18 cellular contexts compared by ENCODE assay signal in the genomic region with DNA sequence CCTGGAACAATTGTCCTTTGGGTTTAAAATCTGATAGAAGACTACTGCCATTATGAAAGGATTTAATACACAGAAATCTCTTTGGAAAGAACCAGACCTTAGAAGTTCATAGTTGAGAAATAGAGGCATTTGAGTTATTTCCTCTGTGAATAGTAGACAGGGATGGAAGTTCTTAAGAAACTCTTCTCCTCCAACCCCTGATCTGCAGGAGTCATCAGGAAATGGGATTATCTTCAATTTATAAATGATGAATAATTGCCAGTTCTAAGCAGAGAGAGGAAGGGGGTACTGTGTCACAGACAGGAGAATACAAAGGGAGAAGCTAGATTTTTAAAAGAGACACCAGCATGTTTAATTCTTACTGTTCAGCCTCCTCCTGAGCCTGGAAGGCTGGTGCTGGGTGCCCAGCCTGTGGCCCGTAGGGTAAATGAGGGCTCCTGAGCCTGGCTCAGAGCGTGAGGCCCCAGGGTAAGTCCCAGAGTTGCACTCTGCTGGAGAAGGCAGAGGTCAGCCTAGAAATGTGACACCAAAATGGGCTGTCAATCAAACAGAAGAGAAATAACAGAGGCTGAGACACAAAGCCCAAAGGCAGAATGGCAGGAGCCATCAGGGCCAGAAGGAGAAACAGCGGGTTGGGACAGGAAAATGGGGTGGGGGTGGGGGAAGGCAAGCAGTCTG. TPM values are rescaled to one million over a fixed set of nuclear protein-coding genes. Genes with fewer than 3 reads are reported as not detected.
A peak's percentile ranks its signal among the peaks of the same experiment; 100 is the strongest.
DNase-seq lines count a peak whose midpoint lies in the region; ATAC-seq and TF ChIP-seq lines count a peak whose summit lies in the region.
"Had no signal": no experiment of that assay in that cellular context is flagged by ENCODE, and none has a peak within 500 bp of the region (broad histone marks: within the 10 kb centered on the region; RNA-seq: fewer than 3 reads in every experiment).

No MANE protein-coding gene starts in this region.

- peak overlapping the region; percentile 67 for H3K27ac Mint-ChIP-seq in nephron progenitor cell
- H3K27ac Mint-ChIP-seq in type B pancreatic cell: peak overlapping the region; percentile 8
- H3K27ac Mint-ChIP-seq: CD4-positive, alpha-beta T cell; stimulated activated memory B cell treated with anti-CD40 and anti-IgM and Interleukin-4, amounts not matched to agents 10 μg/mL and 1 μg/mL and 100 μg/mL, for 72 hours had no signal

- no peaks in the 10 kb centered on the region for H3K27me3 ChIP-seq in ectodermal cell (ENCODE audit: control insufficient read depth, insufficient read depth, low read length, poor library complexity, severe bottlenecking)
- H3K27me3 ChIP-seq: dorsolateral prefrontal cortex had no signal

- H3K27ac ChIP-seq in ectodermal cell (ENCODE audit: insufficient read depth, low read depth, low read length, poor library complexity, severe bottlenecking): peak overlapping the region; percentile 52

- H3K4me1 ChIP-seq in ectodermal cell (ENCODE audit: control insufficient read depth, insufficient read depth, low read length): peaks cover 22% of the 10 kb centered on the region

- peaks cover 48% of the 10 kb centered on the region for H3K27me3 Mint-ChIP-seq in nephron progenitor cell (ENCODE audit: low read depth, poor library complexity)
- peaks cover 15% of the 10 kb centered on the region for H3K27me3 Mint-ChIP-seq in type B pancreatic cell

- intact Hi-C loops in left cardiac atrium (cut with DNase I) (no loop called here), Right ventricle myocardium inferior (cut with DNase I) (no loop called here), head of caudate nucleus (cut with DNase I) (no loop called here)

- H3K36me3 Mint-ChIP-seq in nephron progenitor cell (ENCODE audit: low read depth) (no peaks in the 10 kb centered on the region), type B pancreatic cell (no peaks in the 10 kb centered on the region)
- H3K36me3 Mint-ChIP-seq: stimulated activated memory B cell treated with anti-CD40 and anti-IgM and Interleukin-4, amounts not matched to agents 10 μg/mL and 1 μg/mL and 100 μg/mL, for 72 hours had no signal

- H3K9me3 Mint-ChIP-seq in nephron progenitor cell (peaks cover 21% of the 10 kb centered on the region), type B pancreatic cell (no peaks in the 10 kb centered on the region)
- H3K9me3 Mint-ChIP-seq: CD4-positive, alpha-beta T cell had no signal

- ATAC-seq in left cardiac atrium: peak; percentile 10 to 64
- ATAC-seq in Right ventricle myocardium inferior: no peak
- ATAC-seq: activated CD4-positive, CD25-positive, alpha-beta regulatory T cell treated with anti-CD3 and anti-CD28 coated beads, Interleukin-2, amount 50 U/mL, for 24 hours; stimulated activated memory B cell treated with anti-CD40 and anti-IgM and Interleukin-4, amounts not matched to agents 10 μg/mL and 1 μg/mL and 100 μg/mL, for 72 hours had no signal

- H3K4me3 Mint-ChIP-seq in nephron progenitor cell (peak overlapping the region; percentile 58), type B pancreatic cell (peak overlapping the region; percentile 56)
- H3K4me3 Mint-ChIP-seq: CD4-positive, alpha-beta T cell; stimulated activated memory B cell treated with anti-CD40 and anti-IgM and Interleukin-4, amounts not matched to agents 10 μg/mL and 1 μg/mL and 100 μg/mL, for 72 hours had no signal

- no peaks in the 10 kb centered on the region for H3K36me3 ChIP-seq in ectodermal cell (ENCODE audit: control insufficient read depth, insufficient read depth, low read length)

- peaks cover under 1% of the 10 kb centered on the region for H3K9me3 ChIP-seq in ectodermal cell (ENCODE audit: control insufficient read depth, low read length)

- WGBS in ectodermal cell, 2 experiments: 25 to 32% methylated on average over 3 of the region's 3 CpGs

- no peak for DNase-seq in left cardiac atrium
- no peak for DNase-seq in Right ventricle myocardium inferior (ENCODE audit: missing footprints)
- DNase-seq in nephron progenitor cell: peak; percentile 30
- DNase-seq in type B pancreatic cell (ENCODE audit: extremely low spot score, unreplicated experiment): no peak
- no peak for DNase-seq in head of caudate nucleus
- no peak for DNase-seq in OCI-M1 (lab: John Stamatoyannopoulos, UW)
- DNase-seq in dedifferentiated amniotic fluid mesenchymal stem cell (ENCODE audit: extremely low spot score): no peak
- DNase-seq: ACHN; activated effector memory CD4-positive, alpha-beta T cell treated with anti-CD3 and anti-CD28 coated beads, Interleukin-2, amount 50 U/mL, for 16 hours; CD4-positive, alpha-beta T cell; dorsolateral prefrontal cortex; GOT3; NCI-H1930; NCI-H524 treated with DMSO at 0.1 percent for 48 hours had no signal

- H3K4me1 Mint-ChIP-seq in nephron progenitor cell: peaks cover 76% of the 10 kb centered on the region
- peaks cover 35% of the 10 kb centered on the region for H3K4me1 Mint-ChIP-seq in type B pancreatic cell (ENCODE audit: unreplicated experiment)
- H3K4me1 Mint-ChIP-seq: stimulated activated memory B cell treated with anti-CD40 and anti-IgM and Interleukin-4, amounts not matched to agents 10 μg/mL and 1 μg/mL and 100 μg/mL, for 72 hours had no signal

- H3K4me3 ChIP-seq in ectodermal cell (ENCODE audit: insufficient read depth, low read depth, low read length): no peak overlapping the region
- H3K4me3 ChIP-seq: dorsolateral prefrontal cortex, skin epidermis had no signal

- TF ChIP-seq CTCF in nephron progenitor cell (IDR thresholded peaks at IDR 0.05) (no peak), type B pancreatic cell (conservative IDR thresholded peaks at IDR 0.05) (no peak)

RNA-seq across cellular contexts. Expression of gene PKDCC, which starts 58.2 kb away (rescaled TPM):
- total RNA-seq in left cardiac atrium (100 to 1,000 TPM; 138 to 209 TPM), Right ventricle myocardium inferior (114 TPM), type B pancreatic cell (ENCODE audit: low replicate concordance) (81.8 and 158 TPM in 2 replicates)
- polyA plus RNA-seq in ectodermal cell (2013, experiment 1 of 4): 224 TPM
- 241 TPM for polyA plus RNA-seq in ectodermal cell (2013, experiment 2 of 4)
- 222 TPM for polyA plus RNA-seq in ectodermal cell (2013, experiment 3 of 4)
- polyA plus RNA-seq in ectodermal cell (2013, experiment 4 of 4): 225 TPM
- total RNA-seq: CD4-positive, alpha-beta T cell had no signal
